ENCODE assay signal across 17 cellular contexts in the genomic region with DNA sequence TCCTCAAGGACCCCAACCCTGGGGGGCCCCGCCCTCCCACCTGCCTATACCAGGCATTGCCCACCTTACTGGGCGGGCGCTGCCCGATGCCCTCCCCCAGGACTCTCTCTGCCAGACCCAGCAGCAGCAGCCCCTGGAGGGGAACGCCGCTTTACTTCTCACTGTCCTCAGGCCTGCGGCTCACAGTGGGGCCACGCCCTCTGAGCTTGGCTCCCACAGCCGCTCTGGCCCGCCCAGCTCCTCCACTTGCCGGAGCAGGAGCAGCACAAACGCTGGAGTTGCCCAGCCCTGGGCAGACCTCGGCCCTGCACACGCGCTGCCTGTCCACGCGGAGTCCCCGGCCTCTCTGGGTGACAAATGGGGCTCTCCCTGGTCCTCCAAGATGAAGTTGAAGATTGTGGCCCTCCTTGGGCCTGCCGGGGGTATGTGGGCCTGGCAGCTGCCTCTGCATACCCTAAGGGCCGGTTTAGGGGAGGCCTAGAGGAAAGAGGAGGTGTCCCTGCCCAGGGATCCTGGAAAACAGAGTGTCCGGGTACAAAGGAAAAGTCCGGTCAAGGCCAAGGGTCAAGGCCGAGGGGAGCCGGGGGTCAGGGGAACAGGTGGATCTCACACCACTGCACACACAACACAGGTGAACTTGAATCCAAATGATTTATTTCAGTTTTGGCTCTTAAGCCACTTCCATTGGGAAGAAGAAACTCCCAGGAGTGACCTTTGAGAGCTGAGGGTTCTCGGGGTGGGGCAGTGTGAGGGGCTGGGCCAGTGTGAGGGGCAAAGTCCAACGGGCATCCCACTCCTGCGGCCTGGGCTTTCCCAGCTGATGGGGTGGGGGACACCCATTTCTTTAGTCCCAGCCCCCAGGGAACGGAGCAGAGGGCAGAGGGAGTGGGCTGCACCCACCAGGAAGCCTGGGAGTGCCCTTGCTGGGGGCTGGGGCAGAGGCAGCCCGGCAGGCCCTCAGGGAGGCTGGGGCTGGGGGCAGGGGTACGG. TPM values are rescaled to one million over a fixed set of nuclear protein-coding genes. Genes with fewer than 3 reads are reported as not detected.
DNase-seq lines count a peak whose midpoint lies in the region; ATAC-seq, FAIRE-seq and TF ChIP-seq lines count a peak whose summit lies in the region.
"Had no signal": no experiment of that assay in that cellular context is flagged by ENCODE, and none has a peak within 500 bp of the region (broad histone marks: within the 10 kb centered on the region; RNA-seq: fewer than 3 reads in every experiment).

No MANE protein-coding gene starts in this region.

- ATAC-seq in SK-N-SH treated with all-trans-retinoic acid at 6 μM for 48 hours: no peak
- ATAC-seq in GM21447 (IDR thresholded peaks at IDR 0.05; ENCODE audit: unreplicated experiment): no peak
- ATAC-seq: activated T-helper 17 cell treated with anti-CD3 and anti-CD28 coated beads, Interleukin-2, amount 50 U/mL, for 72 hours; GM12878 had no signal

- DNase-seq in GM03348 (ENCODE audit: low spot score) (peak; percentile 70), RCC 7860 (ENCODE audit: low spot score) (peak; percentile 45), hepatocyte (ENCODE audit: low spot score) (peak; percentile 84), osteoblast (ENCODE audit: insufficient read length, low spot score, missing footprints) (peak; percentile 67), GM12892 (ENCODE audit: insufficient read length) (no peak)
- DNase-seq: brain microvascular endothelial cell, HCEC 1CT, IMR-90, naive B cell, NCI-H1417 treated with DMSO at 0.1 percent for 48 hours had no signal

- H3K9me2 ChIP-seq in hepatocyte (replicated peaks; ENCODE audit: insufficient read depth): no peaks in the 10 kb centered on the region

- H3K27me3 ChIP-seq in hepatocyte: no peaks in the 10 kb centered on the region
- H3K27me3 ChIP-seq in osteoblast (ENCODE audit: insufficient read depth, low read length): no peaks in the 10 kb centered on the region
- H3K27me3 ChIP-seq: brain microvascular endothelial cell, suprapubic skin had no signal

- TF ChIP-seq POLR2A in GM12892 (IDR thresholded peaks at IDR 0.05; ENCODE audit: low read depth, low read length): no peak

- H2AFZ ChIP-seq in hepatocyte (no peak overlapping the region), osteoblast (ENCODE audit: low read length) (no peak overlapping the region)

- FAIRE-seq in RCC 7860 (lab: Jason Lieb, UNC): no peak
- no peak for FAIRE-seq in GM12892 (lab: Jason Lieb, UNC)
- FAIRE-seq: endothelial cell of umbilical vein, GM12878 had no signal

- H3K79me2 ChIP-seq in hepatocyte: no peaks in the 10 kb centered on the region
- H3K79me2 ChIP-seq in osteoblast (ENCODE audit: insufficient read depth, low read length): no peaks in the 10 kb centered on the region

- 68% methylated on average over 30 of the region's 30 CpGs for WGBS in hepatocyte (ENCODE audit: low lambda C conversion rate, missing lambda C conversion rate)

- H4K20me1 ChIP-seq in hepatocyte (ENCODE audit: insufficient read depth, poor library complexity, severe bottlenecking) (no peaks in the 10 kb centered on the region), osteoblast (ENCODE audit: insufficient read depth, low read length) (no peaks in the 10 kb centered on the region)

- H3K27ac ChIP-seq in hepatocyte (peak overlapping the region; percentile 97), osteoblast (ENCODE audit: low read depth, low read length) (no peak overlapping the region)
- H3K27ac ChIP-seq: brain microvascular endothelial cell, suprapubic skin had no signal

- no peak for TF ChIP-seq CTCF in hepatocyte (IDR thresholded peaks at IDR 0.05; ENCODE audit: poor library complexity)
- TF ChIP-seq CTCF in osteoblast (IDR thresholded peaks at IDR 0.05; ENCODE audit: extremely low read depth, low read depth, low read length): no peak

- H3K4me2 ChIP-seq in hepatocyte (peak overlapping the region; percentile 71), osteoblast (ENCODE audit: insufficient read depth, low read length) (no peak overlapping the region)

- no peak overlapping the region for H3K4me3 ChIP-seq in hepatocyte
- no peak overlapping the region for H3K4me3 ChIP-seq in osteoblast (ENCODE audit: insufficient read depth, low read length)
- H3K4me3 ChIP-seq: GM12878, suprapubic skin had no signal

- H3K4me1 ChIP-seq in hepatocyte (ENCODE audit: insufficient read depth): peaks cover 15% of the 10 kb centered on the region
- no peaks in the 10 kb centered on the region for H3K4me1 ChIP-seq in osteoblast (ENCODE audit: insufficient read depth, low read length)

- H3K36me3 ChIP-seq in hepatocyte (replicated peaks; ENCODE audit: insufficient read depth, low read depth) (no peaks in the 10 kb centered on the region), osteoblast (ENCODE audit: insufficient read depth, low read length) (no peaks in the 10 kb centered on the region)
- H3K36me3 ChIP-seq: brain microvascular endothelial cell, suprapubic skin had no signal

- no peaks in the 10 kb centered on the region for H3K9me3 ChIP-seq in hepatocyte (ENCODE audit: low read depth)
- no peaks in the 10 kb centered on the region for H3K9me3 ChIP-seq in osteoblast (ENCODE audit: low read depth, low read length)
- H3K9me3 ChIP-seq: suprapubic skin had no signal

TF ChIP-seq in SK-N-SH treated with all-trans-retinoic acid at 6 μM for 48 hours, 23 proteins besides CTCF, POLR2A, EP300 and RAD21:
- TF ChIP-seq, protein P1, sequence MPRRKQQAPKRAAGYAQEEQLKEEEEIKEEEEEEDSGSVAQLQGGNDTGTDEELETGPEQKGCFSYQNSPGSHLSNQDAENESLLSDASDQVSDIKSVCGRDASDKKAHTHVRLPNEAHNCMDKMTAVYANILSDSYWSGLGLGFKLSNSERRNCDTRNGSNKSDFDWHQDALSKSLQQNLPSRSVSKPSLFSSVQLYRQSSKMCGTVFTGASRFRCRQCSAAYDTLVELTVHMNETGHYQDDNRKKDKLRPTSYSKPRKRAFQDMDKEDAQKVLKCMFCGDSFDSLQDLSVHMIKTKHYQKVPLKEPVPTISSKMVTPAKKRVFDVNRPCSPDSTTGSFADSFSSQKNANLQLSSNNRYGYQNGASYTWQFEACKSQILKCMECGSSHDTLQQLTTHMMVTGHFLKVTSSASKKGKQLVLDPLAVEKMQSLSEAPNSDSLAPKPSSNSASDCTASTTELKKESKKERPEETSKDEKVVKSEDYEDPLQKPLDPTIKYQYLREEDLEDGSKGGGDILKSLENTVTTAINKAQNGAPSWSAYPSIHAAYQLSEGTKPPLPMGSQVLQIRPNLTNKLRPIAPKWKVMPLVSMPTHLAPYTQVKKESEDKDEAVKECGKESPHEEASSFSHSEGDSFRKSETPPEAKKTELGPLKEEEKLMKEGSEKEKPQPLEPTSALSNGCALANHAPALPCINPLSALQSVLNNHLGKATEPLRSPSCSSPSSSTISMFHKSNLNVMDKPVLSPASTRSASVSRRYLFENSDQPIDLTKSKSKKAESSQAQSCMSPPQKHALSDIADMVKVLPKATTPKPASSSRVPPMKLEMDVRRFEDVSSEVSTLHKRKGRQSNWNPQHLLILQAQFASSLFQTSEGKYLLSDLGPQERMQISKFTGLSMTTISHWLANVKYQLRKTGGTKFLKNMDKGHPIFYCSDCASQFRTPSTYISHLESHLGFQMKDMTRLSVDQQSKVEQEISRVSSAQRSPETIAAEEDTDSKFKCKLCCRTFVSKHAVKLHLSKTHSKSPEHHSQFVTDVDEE (CRISPR knock-in tag; IDR thresholded peaks at IDR 0.05): no peak
- no peak for TF ChIP-seq SNAI2 (CRISPR knock-in tag; IDR thresholded peaks at IDR 0.05)
- TF ChIP-seq ZFP3 (CRISPR knock-in tag; IDR thresholded peaks at IDR 0.05): no peak
- no peak for TF ChIP-seq CSDC2 (CRISPR knock-in tag; IDR thresholded peaks at IDR 0.05)
- no peak for TF ChIP-seq OSR1 (CRISPR knock-in tag; IDR thresholded peaks at IDR 0.05)
- no peak for TF ChIP-seq ZC3H10 (CRISPR knock-in tag; IDR thresholded peaks at IDR 0.05)
- no peak for TF ChIP-seq PPARA (CRISPR knock-in tag; IDR thresholded peaks at IDR 0.05; ENCODE audit: borderline replicate concordance)
- TF ChIP-seq ESRRG (CRISPR knock-in tag; IDR thresholded peaks at IDR 0.05): no peak
- TF ChIP-seq, protein P2, sequence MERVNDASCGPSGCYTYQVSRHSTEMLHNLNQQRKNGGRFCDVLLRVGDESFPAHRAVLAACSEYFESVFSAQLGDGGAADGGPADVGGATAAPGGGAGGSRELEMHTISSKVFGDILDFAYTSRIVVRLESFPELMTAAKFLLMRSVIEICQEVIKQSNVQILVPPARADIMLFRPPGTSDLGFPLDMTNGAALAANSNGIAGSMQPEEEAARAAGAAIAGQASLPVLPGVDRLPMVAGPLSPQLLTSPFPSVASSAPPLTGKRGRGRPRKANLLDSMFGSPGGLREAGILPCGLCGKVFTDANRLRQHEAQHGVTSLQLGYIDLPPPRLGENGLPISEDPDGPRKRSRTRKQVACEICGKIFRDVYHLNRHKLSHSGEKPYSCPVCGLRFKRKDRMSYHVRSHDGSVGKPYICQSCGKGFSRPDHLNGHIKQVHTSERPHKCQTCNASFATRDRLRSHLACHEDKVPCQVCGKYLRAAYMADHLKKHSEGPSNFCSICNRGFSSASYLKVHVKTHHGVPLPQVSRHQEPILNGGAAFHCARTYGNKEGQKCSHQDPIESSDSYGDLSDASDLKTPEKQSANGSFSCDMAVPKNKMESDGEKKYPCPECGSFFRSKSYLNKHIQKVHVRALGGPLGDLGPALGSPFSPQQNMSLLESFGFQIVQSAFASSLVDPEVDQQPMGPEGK (CRISPR knock-in tag; IDR thresholded peaks at IDR 0.05; ENCODE audit: borderline replicate concordance): no peak
- TF ChIP-seq ZFP30 (CRISPR knock-in tag; IDR thresholded peaks at IDR 0.05): no peak
- no peak for TF ChIP-seq ZNF565 (CRISPR knock-in tag; conservative IDR thresholded peaks at IDR 0.05; ENCODE audit: low read depth)
- no peak for TF ChIP-seq RARB (CRISPR knock-in tag; IDR thresholded peaks at IDR 0.05)
- TF ChIP-seq TOX (CRISPR knock-in tag; IDR thresholded peaks at IDR 0.05; ENCODE audit: borderline replicate concordance): no peak
- no peak for TF ChIP-seq GLIS3 (CRISPR knock-in tag; IDR thresholded peaks at IDR 0.05)
- no peak for TF ChIP-seq ISL1 (CRISPR knock-in tag; IDR thresholded peaks at IDR 0.05)

RNA-seq across cellular contexts. Expression of a gene that starts 0.7 kb away (rescaled TPM):
- 3.3 and 4.4 TPM in 2 replicates for total RNA-seq in hepatocyte
- 8.2 and 8.8 TPM in 2 replicates for polyA plus RNA-seq in hepatocyte
- total RNA-seq in osteoblast: 0.88 and 1.1 TPM in 2 replicates
- polyA plus RNA-seq in GM12892 (2012; ENCODE audit: missing spikeins): not detected
- total RNA-seq: skeletal muscle tissue had no signal

RNA-seq across cellular contexts. Expression of a gene that starts 27.2 kb away (rescaled TPM):
- total RNA-seq in hepatocyte (not detected in 2 replicates), osteoblast (not detected in 2 replicates)
- polyA plus RNA-seq in hepatocyte: 0.63 and 1.6 TPM in 2 replicates
- not detected for polyA plus RNA-seq in GM12892 (2012; ENCODE audit: missing spikeins)
- total RNA-seq: activated T-helper 17 cell treated with anti-CD3 and anti-CD28 coated beads, Interleukin-2, amount 50 U/mL, for 72 hours; endothelial cell of umbilical vein; GM12878; IMR-90; suprapubic skin had no signal
- polyA plus RNA-seq: GM12878, IMR-90 had no signal

RNA-seq across cellular contexts. Expression of a gene that starts 54.0 kb away (rescaled TPM):
- total RNA-seq in hepatocyte (26.2 and 42.7 TPM in 2 replicates), osteoblast (14.4 and 15.6 TPM in 2 replicates)
- 43.1 and 54.9 TPM in 2 replicates for polyA plus RNA-seq in hepatocyte
- 8.2 TPM for polyA plus RNA-seq in GM12892 (2012; ENCODE audit: missing spikeins)
